ENCODE assay signal across 8 cellular contexts in the genomic region with DNA sequence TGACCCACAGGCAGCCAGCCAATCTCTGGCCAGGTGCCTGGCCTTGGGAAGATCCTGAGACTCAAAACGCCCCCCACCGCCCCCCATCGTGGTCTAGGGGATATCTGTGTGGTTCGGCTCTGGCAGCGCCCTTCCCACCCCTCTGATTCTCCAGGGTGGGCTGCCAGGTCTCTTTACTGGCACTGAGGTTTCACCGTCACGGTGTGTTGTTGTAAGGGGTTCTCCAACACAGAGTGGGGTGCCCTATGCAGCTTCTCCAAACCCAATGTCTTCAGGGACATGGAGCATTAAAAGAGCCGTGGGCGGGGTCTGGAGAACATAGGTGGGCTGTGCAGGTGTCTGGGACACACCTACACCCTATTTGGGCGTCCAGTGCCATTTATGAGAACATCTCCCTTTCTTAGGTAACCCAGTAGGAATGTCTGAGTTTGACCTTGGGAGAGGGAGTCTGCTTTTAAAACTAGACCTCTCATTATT. TPM values are rescaled to one million over a fixed set of nuclear protein-coding genes. Genes with fewer than 3 reads are reported as not detected.
A peak's percentile ranks its signal among the peaks of the same experiment; 100 is the strongest.
DNase-seq lines count a peak whose midpoint lies in the region; ATAC-seq, FAIRE-seq and TF ChIP-seq lines count a peak whose summit lies in the region.

No MANE protein-coding gene starts in this region.

- H3K9ac ChIP-seq in kidney (ENCODE audit: low read length in 2 of 2), result peak overlapping the region; percentile 57 to 93

- no peak for ATAC-seq in sciatic nerve

- TF ChIP-seq CTCF in kidney (IDR thresholded peaks at IDR 0.05; ENCODE audit: borderline replicate concordance, extremely low read depth, insufficient read depth), result no peak

- FAIRE-seq in kidney (lab: Jason Lieb, UNC), result no peak

- DNase-seq in DMS79 (lab: John Stamatoyannopoulos, UW), result peak; percentile 23
- DNase-seq in DMS79 treated with DMSO at 0.1 percent for 48 hours (lab: John Stamatoyannopoulos, UW), result no peak
- peak; percentile 17 for DNase-seq in activated naive CD4-positive, alpha-beta T cell treated with anti-CD3 and anti-CD28 coated beads, Interleukin-2, amount 50 U/mL, for 16 hours
- no peak for DNase-seq in kidney
- DNase-seq in superior temporal gyrus (ENCODE audit: extremely low spot score), result peak; percentile 22
- no peak for DNase-seq in HUDEP-2 (lab: John Stamatoyannopoulos, UW; ENCODE audit: unreplicated experiment in 76 of 76)
- DNase-seq in cerebellar nuclear complex (lab: John Stamatoyannopoulos, UW), result no peak
- no peak for DNase-seq in sciatic nerve (ENCODE audit: low spot score)

- peak overlapping the region; percentile 98 for H3K27ac ChIP-seq in kidney (ENCODE audit: low read depth in 2 of 2, low read length in 2 of 2)

- intact Hi-C loops in kidney (cut with DNase I), result no loop called here
- intact Hi-C loops in sciatic nerve (cut with DNase I), result no loop called here

- peaks cover 22 to 28% of the 10 kb centered on the region in 2 donors for H3K4me1 ChIP-seq in kidney (ENCODE audit: control insufficient read depth in 1 of 2, insufficient read depth in 1 of 2, low read depth in 1 of 2, low read length in 2 of 2)

- H3K9me3 ChIP-seq in kidney (ENCODE audit: control insufficient read depth in 1 of 2, low read length in 2 of 2), result no peaks in the 10 kb centered on the region

- H3K36me3 ChIP-seq in kidney (ENCODE audit: control insufficient read depth in 1 of 2, insufficient read depth in 2 of 2, low read length in 2 of 2), result peaks cover 0 to 3% of the 10 kb centered on the region in 2 donors

- H3K4me3 ChIP-seq in kidney (ENCODE audit: low read length in 2 of 2), result peak overlapping the region; percentile 64 to 71

RNA-seq across cellular contexts. Expression of a gene that starts 1.5 kb away (rescaled TPM):
- total RNA-seq in kidney (37.0 TPM), sciatic nerve (57.2 TPM)
- polyA plus RNA-seq in kidney (ENCODE audit: insufficient read depth, low read depth, low replicate concordance), result 12.9 TPM

RNA-seq across cellular contexts. Expression of a gene that starts 24.0 kb away (rescaled TPM):
- 11.0 TPM for total RNA-seq in kidney
- polyA plus RNA-seq in kidney (ENCODE audit: insufficient read depth, low read depth, low replicate concordance), result 6.8 TPM
- total RNA-seq in sciatic nerve, result 0.27 TPM

RNA-seq across cellular contexts. Expression of a gene that starts 27.8 kb away (rescaled TPM):
- 91.3 TPM for total RNA-seq in kidney
- polyA plus RNA-seq in kidney (ENCODE audit: insufficient read depth, low read depth, low replicate concordance), result 62.8 TPM
- 78.4 TPM for total RNA-seq in sciatic nerve

RNA-seq across cellular contexts. Expression of a gene that starts 37.8 kb away (rescaled TPM):
- total RNA-seq in kidney (29.7 TPM), sciatic nerve (17.5 TPM)
- polyA plus RNA-seq in kidney (ENCODE audit: insufficient read depth, low read depth, low replicate concordance), result 66.6 TPM

Comparison
In these comparisons a context has a peak if more than half of its experiments do, and no peak if none do; other contexts are left out.
1. DNase-seq: peak in DMS79 (single experiment), activated naive CD4-positive, alpha-beta T cell treated with anti-CD3 and anti-CD28 coated beads, Interleukin-2, amount 50 U/mL, for 16 hours (single experiment) and superior temporal gyrus (single experiment); none in DMS79 treated with DMSO at 0.1 percent for 48 hours (single experiment), kidney (single experiment), HUDEP-2 (0 of 76), cerebellar nuclear complex (0 of 2) and sciatic nerve (single experiment).